ENCODE assay signal across 1 cellular context in genomic region chr3:172673210-172673679, GRCh38.
TF ChIP-seq lines count a peak whose summit lies in the region.

No MANE protein-coding gene starts in this region.

TF ChIP-seq in HepG2, 621 proteins besides CTCF, POLR2A, EP300 and RAD21 (continued from another document and continues in another):
- TF ChIP-seq ARID5B (CRISPR knock-in tag; IDR thresholded peaks at IDR 0.05): 0 out of 2 replicates have a peak, but pooled peaks have one; percentile 25
- TF ChIP-seq YY1 (IDR thresholded peaks at IDR 0.05; ENCODE audit: insufficient read depth, insufficient replicate concordance, low read depth, low read length): no peak
- TF ChIP-seq SOX5 (CRISPR knock-in tag; IDR thresholded peaks at IDR 0.05; ENCODE audit: borderline replicate concordance): no peak
- no peak for TF ChIP-seq ZFAT (CRISPR knock-in tag; conservative IDR thresholded peaks at IDR 0.05)
- no peak for TF ChIP-seq SNAPC4 (CRISPR knock-in tag; IDR thresholded peaks at IDR 0.05)
- no peak for TF ChIP-seq NR2C2 (CRISPR knock-in tag; IDR thresholded peaks at IDR 0.05; ENCODE audit: borderline replicate concordance)
- no peak for TF ChIP-seq MTF1 (CRISPR knock-in tag; IDR thresholded peaks at IDR 0.05)
- no peak for TF ChIP-seq ZNF773 (CRISPR knock-in tag; IDR thresholded peaks at IDR 0.05; ENCODE audit: borderline replicate concordance)
- TF ChIP-seq, protein P1, sequence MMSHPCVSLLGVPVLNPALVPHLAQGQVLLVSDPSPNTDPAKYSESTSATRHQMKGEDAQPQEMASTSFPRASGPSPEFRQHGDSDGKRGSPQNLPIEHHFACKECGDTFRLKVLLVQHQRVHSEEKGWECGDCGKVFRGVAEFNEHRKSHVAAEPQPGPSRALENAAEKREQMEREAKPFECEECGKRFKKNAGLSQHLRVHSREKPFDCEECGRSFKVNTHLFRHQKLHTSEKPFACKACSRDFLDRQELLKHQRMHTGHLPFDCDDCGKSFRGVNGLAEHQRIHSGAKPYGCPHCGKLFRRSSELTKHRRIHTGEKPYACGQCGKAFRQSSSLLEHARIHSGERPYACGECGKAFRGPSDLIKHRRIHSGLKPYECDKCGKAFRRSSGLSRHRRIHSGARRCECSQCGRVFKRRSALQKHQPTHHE (CRISPR knock-in tag; IDR thresholded peaks at IDR 0.05; ENCODE audit: borderline replicate concordance): no peak
- TF ChIP-seq ZNF577 (CRISPR knock-in tag; IDR thresholded peaks at IDR 0.05; ENCODE audit: borderline replicate concordance, low read depth): no peak
- no peak for TF ChIP-seq SOX6 (IDR thresholded peaks at IDR 0.05)
- TF ChIP-seq SOX6 (CRISPR knock-in tag; IDR thresholded peaks at IDR 0.05): 0 out of 2 replicates have a peak, but pooled peaks have one; percentile 16
- no peak for TF ChIP-seq ZNF441 (CRISPR knock-in tag; IDR thresholded peaks at IDR 0.05; ENCODE audit: borderline replicate concordance)
- TF ChIP-seq SAP130 (CRISPR knock-in tag; IDR thresholded peaks at IDR 0.05; ENCODE audit: low read depth): peak; percentile 33; the same call in 1 of the 2 replicates
- no peak for TF ChIP-seq ZNF605 (CRISPR knock-in tag; IDR thresholded peaks at IDR 0.05)
- no peak for TF ChIP-seq NRL (CRISPR knock-in tag; IDR thresholded peaks at IDR 0.05; ENCODE audit: borderline replicate concordance)
- peak; percentile 81 for TF ChIP-seq STAG1 (CRISPR knock-in tag; IDR thresholded peaks at IDR 0.05)
- TF ChIP-seq, protein P2, sequence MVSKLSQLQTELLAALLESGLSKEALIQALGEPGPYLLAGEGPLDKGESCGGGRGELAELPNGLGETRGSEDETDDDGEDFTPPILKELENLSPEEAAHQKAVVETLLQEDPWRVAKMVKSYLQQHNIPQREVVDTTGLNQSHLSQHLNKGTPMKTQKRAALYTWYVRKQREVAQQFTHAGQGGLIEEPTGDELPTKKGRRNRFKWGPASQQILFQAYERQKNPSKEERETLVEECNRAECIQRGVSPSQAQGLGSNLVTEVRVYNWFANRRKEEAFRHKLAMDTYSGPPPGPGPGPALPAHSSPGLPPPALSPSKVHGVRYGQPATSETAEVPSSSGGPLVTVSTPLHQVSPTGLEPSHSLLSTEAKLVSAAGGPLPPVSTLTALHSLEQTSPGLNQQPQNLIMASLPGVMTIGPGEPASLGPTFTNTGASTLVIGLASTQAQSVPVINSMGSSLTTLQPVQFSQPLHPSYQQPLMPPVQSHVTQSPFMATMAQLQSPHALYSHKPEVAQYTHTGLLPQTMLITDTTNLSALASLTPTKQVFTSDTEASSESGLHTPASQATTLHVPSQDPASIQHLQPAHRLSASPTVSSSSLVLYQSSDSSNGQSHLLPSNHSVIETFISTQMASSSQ (IDR thresholded peaks at IDR 0.05; ENCODE audit: low read depth): no peak
- TF ChIP-seq, protein P2 (CRISPR knock-in tag; IDR thresholded peaks at IDR 0.05; ENCODE audit: borderline replicate concordance): no peak
- TF ChIP-seq ATRX (CRISPR knock-in tag; IDR thresholded peaks at IDR 0.05; ENCODE audit: borderline replicate concordance): no peak
- TF ChIP-seq CENPT (CRISPR knock-in tag; IDR thresholded peaks at IDR 0.05; ENCODE audit: low read depth): no peak
- TF ChIP-seq ZBTB10 (CRISPR knock-in tag; IDR thresholded peaks at IDR 0.05; ENCODE audit: borderline replicate concordance): no peak
- no peak for TF ChIP-seq ZNF557 (CRISPR knock-in tag; IDR thresholded peaks at IDR 0.05)
- TF ChIP-seq GATAD2A (CRISPR knock-in tag; IDR thresholded peaks at IDR 0.05): peak; percentile 61; the same call in 1 of the 2 replicates
- TF ChIP-seq TIGD3 (CRISPR knock-in tag; IDR thresholded peaks at IDR 0.05; ENCODE audit: borderline replicate concordance): no peak
- no peak for TF ChIP-seq ZBED4 (CRISPR knock-in tag; IDR thresholded peaks at IDR 0.05; ENCODE audit: borderline replicate concordance)
- no peak for TF ChIP-seq EEA1 (CRISPR knock-in tag; IDR thresholded peaks at IDR 0.05; ENCODE audit: borderline replicate concordance)
- no peak for TF ChIP-seq ZFP36 (IDR thresholded peaks at IDR 0.05; ENCODE audit: borderline replicate concordance, low read depth, low read length, partially characterized antibody)
- TF ChIP-seq MEIS1 (CRISPR knock-in tag; IDR thresholded peaks at IDR 0.05; ENCODE audit: borderline replicate concordance): no peak
